ENCODE assay signal across 8 cellular contexts in the genomic region with DNA sequence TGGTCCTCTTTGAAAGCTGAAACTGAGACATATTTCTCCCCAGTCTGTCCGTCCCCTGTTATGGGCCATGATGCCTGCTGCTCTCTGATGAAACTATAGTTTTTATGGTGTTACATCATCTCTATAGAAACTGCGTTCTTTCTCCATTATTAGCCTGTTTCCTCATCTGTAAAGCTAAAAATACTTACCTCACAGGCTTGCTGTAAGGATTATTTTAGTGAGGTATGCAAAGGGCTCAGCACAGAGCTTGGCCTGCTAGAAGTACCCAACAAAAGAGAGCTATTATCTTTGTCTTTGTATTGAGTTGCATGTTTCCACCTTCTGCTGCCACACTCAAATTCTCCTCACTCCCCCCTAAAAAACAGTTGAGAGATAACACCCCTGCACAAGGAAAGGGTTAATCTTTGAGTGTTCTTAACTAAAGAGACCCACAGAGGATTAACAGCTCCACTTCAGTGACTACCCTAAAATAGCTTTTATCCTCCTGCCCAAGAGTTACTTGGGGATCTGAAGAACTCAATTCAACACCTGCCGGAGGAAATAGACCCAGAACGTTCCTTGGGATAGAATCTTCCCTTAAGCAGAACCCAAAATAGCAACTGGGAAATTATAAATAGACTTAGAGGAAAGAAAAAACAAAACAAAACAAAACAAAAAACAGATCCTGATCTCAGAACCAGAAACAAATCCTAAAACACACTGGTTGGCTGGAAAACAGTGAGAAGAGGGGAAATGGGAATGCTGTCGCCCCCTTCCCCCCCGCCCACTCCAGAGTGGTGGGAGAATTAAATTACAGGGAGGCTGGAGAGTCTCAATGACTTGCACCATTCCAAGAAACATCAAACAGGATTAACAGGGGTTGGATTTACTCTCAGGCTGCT. TPM values are rescaled to one million over a fixed set of nuclear protein-coding genes. Genes with fewer than 3 reads are reported as not detected.
DNase-seq lines count a peak whose midpoint lies in the region; ATAC-seq and TF ChIP-seq lines count a peak whose summit lies in the region.

No MANE protein-coding gene starts in this region.

- H3K4me3 ChIP-seq in SK-N-SH (ENCODE audit: low read depth in 2 of 2, low read length in 1 of 2) (peak overlapping the region; percentile 87 to 88), gastrocnemius medialis (peak overlapping the region; percentile 76 to 97 (median 88))

- CTCF ChIA-PET in SK-N-SH (lab: Yijun Ruan, JAX), result interaction anchor here (0.7 to 1.4 kb wide), 3 partner anchors 8 to 304 kb away, joined by 3 to 4 read pairs (median 4); no protein-coding TSS in a partner anchor

- no peaks in the 10 kb centered on the region for H3K9me2 ChIP-seq in SK-N-SH

- TF ChIP-seq CTCF in SK-N-SH (IDR thresholded peaks at IDR 0.05), result no peak
- TF ChIP-seq CTCF in gastrocnemius medialis (IDR thresholded peaks at IDR 0.05 in 4 of 5, conservative IDR thresholded peaks at IDR 0.05 in 1 of 5), result no peak

- POLR2A ChIA-PET in SK-N-SH (lab: Yijun Ruan, JAX), result no interaction called here

- H3K36me3 ChIP-seq in SK-N-SH (replicated peaks in 1 of 2; ENCODE audit: control insufficient read depth in 1 of 2, insufficient read depth in 2 of 2, low read length in 1 of 2) (peaks cover 9 to 42% of the 10 kb centered on the region in 2 experiments), gastrocnemius medialis (peaks cover 0 to 12% of the 10 kb centered on the region in 2 donors)

- peaks cover 35% of the 10 kb centered on the region for H4K20me1 ChIP-seq in SK-N-SH (ENCODE audit: insufficient read depth)

- H3K4me1 ChIP-seq in SK-N-SH (ENCODE audit: control insufficient read depth in 1 of 2, insufficient read depth in 2 of 2, low read depth in 1 of 2, low read length in 1 of 2) (peaks cover 31 to 35% of the 10 kb centered on the region in 2 experiments; a peak in 3 of 4 replicates), gastrocnemius medialis (peaks cover 68 to 77% of the 10 kb centered on the region in 2 donors)

- peak overlapping the region in 1 of 2 experiments; percentile 22; a peak in 2 of 4 replicates for H3K27ac ChIP-seq in SK-N-SH (ENCODE audit: low read depth in 2 of 2, low read length in 1 of 2)
- H3K27ac ChIP-seq in gastrocnemius medialis, result peak overlapping the region; percentile 87 to 97 (median 94)

- H3K79me2 ChIP-seq in SK-N-SH (ENCODE audit: insufficient read depth), result peaks cover 97% of the 10 kb centered on the region

- 70% methylated on average over 6 of the region's 6 CpGs for WGBS in SK-N-SH (ENCODE audit: low lambda C conversion rate)

- intact Hi-C loops in gastrocnemius medialis (cut with DNase I; ENCODE audit: low total_unique reads), result loop anchor here (2.0 to 10.0 kb wide), 5 partner anchors 48 to 691 kb away; a partner anchor contains a TSS

- no peaks in the 10 kb centered on the region for H3K27me3 ChIP-seq in SK-N-SH (ENCODE audit: insufficient read depth)
- H3K27me3 ChIP-seq in gastrocnemius medialis, result no peaks in the 10 kb centered on the region

- H3K9me3 ChIP-seq in SK-N-SH, result no peaks in the 10 kb centered on the region
- H3K9me3 ChIP-seq in gastrocnemius medialis, result no peaks in the 10 kb centered on the region

- TF ChIP-seq RAD21 in SK-N-SH (IDR thresholded peaks at IDR 0.05; ENCODE audit: low read length), result no peak

- no peaks in the 10 kb centered on the region for H3F3A ChIP-seq in SK-N-SH (replicated peaks; ENCODE audit: insufficient read depth)

- peak overlapping the region; percentile 82 for H3K9ac ChIP-seq in SK-N-SH

- DNase-seq in HCEC 1CT (peak; percentile 29), SK-N-SH (peak; percentile 54), fibroblast of peridontal ligament (ENCODE audit: extremely low read depth) (peak; percentile 27), gastrocnemius medialis (no peak), nucleus accumbens (lab: John Stamatoyannopoulos, UW) (no peak), T-helper 9 cell (no peak)

- no peak overlapping the region for H2AFZ ChIP-seq in SK-N-SH (ENCODE audit: low read depth)

- TF ChIP-seq EP300 in SK-N-SH (IDR thresholded peaks at IDR 0.05; ENCODE audit: borderline replicate concordance in 1 of 2, low read depth in 1 of 2, low read length in 1 of 2), result no peak

- peak; percentile 42 to 57 for TF ChIP-seq POLR2A in gastrocnemius medialis (IDR thresholded peaks at IDR 0.05)

- peak overlapping the region; percentile 92 for H3K4me2 ChIP-seq in SK-N-SH

- in situ Hi-C loops in gastrocnemius medialis (cut with MboI; ENCODE audit: low sequenced_read_pairs in 4 of 4), result loop anchor here in 1 of 4 donors (10.0 kb wide), 1 partner anchor 91 kb away; no protein-coding TSS in a partner anchor

- peak; percentile 31 to 47 for ATAC-seq in gastrocnemius medialis
- ATAC-seq in GM21723 (IDR thresholded peaks at IDR 0.05; ENCODE audit: unreplicated experiment), result no peak
- no peak for ATAC-seq in HG03460 (IDR thresholded peaks at IDR 0.05; ENCODE audit: unreplicated experiment)

TF ChIP-seq in SK-N-SH, 30 proteins besides CTCF, POLR2A, EP300 and RAD21:
- TF ChIP-seq, protein P1, sequence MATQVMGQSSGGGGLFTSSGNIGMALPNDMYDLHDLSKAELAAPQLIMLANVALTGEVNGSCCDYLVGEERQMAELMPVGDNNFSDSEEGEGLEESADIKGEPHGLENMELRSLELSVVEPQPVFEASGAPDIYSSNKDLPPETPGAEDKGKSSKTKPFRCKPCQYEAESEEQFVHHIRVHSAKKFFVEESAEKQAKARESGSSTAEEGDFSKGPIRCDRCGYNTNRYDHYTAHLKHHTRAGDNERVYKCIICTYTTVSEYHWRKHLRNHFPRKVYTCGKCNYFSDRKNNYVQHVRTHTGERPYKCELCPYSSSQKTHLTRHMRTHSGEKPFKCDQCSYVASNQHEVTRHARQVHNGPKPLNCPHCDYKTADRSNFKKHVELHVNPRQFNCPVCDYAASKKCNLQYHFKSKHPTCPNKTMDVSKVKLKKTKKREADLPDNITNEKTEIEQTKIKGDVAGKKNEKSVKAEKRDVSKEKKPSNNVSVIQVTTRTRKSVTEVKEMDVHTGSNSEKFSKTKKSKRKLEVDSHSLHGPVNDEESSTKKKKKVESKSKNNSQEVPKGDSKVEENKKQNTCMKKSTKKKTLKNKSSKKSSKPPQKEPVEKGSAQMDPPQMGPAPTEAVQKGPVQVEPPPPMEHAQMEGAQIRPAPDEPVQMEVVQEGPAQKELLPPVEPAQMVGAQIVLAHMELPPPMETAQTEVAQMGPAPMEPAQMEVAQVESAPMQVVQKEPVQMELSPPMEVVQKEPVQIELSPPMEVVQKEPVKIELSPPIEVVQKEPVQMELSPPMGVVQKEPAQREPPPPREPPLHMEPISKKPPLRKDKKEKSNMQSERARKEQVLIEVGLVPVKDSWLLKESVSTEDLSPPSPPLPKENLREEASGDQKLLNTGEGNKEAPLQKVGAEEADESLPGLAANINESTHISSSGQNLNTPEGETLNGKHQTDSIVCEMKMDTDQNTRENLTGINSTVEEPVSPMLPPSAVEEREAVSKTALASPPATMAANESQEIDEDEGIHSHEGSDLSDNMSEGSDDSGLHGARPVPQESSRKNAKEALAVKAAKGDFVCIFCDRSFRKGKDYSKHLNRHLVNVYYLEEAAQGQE (IDR thresholded peaks at IDR 0.05; ENCODE audit: low read depth, low read length), result no peak
- no peak for TF ChIP-seq FOXJ3 (CRISPR knock-in tag; IDR thresholded peaks at IDR 0.05)
- no peak for TF ChIP-seq NRF1 (IDR thresholded peaks at IDR 0.05; ENCODE audit: low read depth, low read length)
- no peak for TF ChIP-seq RXRA (IDR thresholded peaks at IDR 0.05; ENCODE audit: borderline replicate concordance, low read depth)
- TF ChIP-seq RFX5 (IDR thresholded peaks at IDR 0.05; ENCODE audit: low read length), result no peak
- TF ChIP-seq, protein P2, sequence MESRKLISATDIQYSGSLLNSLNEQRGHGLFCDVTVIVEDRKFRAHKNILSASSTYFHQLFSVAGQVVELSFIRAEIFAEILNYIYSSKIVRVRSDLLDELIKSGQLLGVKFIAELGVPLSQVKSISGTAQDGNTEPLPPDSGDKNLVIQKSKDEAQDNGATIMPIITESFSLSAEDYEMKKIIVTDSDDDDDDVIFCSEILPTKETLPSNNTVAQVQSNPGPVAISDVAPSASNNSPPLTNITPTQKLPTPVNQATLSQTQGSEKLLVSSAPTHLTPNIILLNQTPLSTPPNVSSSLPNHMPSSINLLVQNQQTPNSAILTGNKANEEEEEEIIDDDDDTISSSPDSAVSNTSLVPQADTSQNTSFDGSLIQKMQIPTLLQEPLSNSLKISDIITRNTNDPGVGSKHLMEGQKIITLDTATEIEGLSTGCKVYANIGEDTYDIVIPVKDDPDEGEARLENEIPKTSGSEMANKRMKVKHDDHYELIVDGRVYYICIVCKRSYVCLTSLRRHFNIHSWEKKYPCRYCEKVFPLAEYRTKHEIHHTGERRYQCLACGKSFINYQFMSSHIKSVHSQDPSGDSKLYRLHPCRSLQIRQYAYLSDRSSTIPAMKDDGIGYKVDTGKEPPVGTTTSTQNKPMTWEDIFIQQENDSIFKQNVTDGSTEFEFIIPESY (IDR thresholded peaks at IDR 0.05; ENCODE audit: borderline replicate concordance, low read depth), result no peak
- TF ChIP-seq GATA2 (CRISPR knock-in tag; IDR thresholded peaks at IDR 0.05), result no peak
- TF ChIP-seq MXI1 (IDR thresholded peaks at IDR 0.05; ENCODE audit: low read depth, low read length), result no peak

RNA-seq across cellular contexts. Expression of a gene that starts 1.8 kb away (rescaled TPM):
- 4.0 and 4.3 TPM in 2 replicates for polyA plus RNA-seq in SK-N-SH (2012; rRNA removed)
- 3.9 and 4.2 TPM in 2 replicates for polyA plus RNA-seq in SK-N-SH (2012; cell fraction: cytosol; rRNA removed)
- 5.2 and 6.1 TPM in 2 replicates for polyA plus RNA-seq in SK-N-SH (2012; cell fraction: nucleus; rRNA removed)
- total RNA-seq in gastrocnemius medialis, result 1 to 10 TPM; 1.4 to 6.5 (median 5.8) TPM

RNA-seq across cellular contexts. Expression of a gene that starts 1.9 kb away (rescaled TPM):
- polyA plus RNA-seq in SK-N-SH (2012; rRNA removed), result 35.6 and 40.5 TPM in 2 replicates
- 27.9 and 35.3 TPM in 2 replicates for polyA plus RNA-seq in SK-N-SH (2012; cell fraction: cytosol; rRNA removed)
- polyA plus RNA-seq in SK-N-SH (2012; cell fraction: nucleus; rRNA removed), result 19.0 and 25.9 TPM in 2 replicates
- total RNA-seq in gastrocnemius medialis, result 10 to 100 TPM; 15.3 to 20.7 (median 18.4) TPM

Comparison
In these comparisons a context has a peak if more than half of its experiments do, and no peak if none do; other contexts are left out.
1. DNase-seq: peak in HCEC 1CT (single experiment), SK-N-SH (single experiment) and fibroblast of peridontal ligament (single experiment); none in gastrocnemius medialis (0 of 2), nucleus accumbens (0 of 56) and T-helper 9 cell (single experiment).
2. ATAC-seq: peak in gastrocnemius medialis (2 of 2); none in GM21723 (single experiment) and HG03460 (single experiment).